ENCODE assay signal across 20 cellular contexts in the genomic region with DNA sequence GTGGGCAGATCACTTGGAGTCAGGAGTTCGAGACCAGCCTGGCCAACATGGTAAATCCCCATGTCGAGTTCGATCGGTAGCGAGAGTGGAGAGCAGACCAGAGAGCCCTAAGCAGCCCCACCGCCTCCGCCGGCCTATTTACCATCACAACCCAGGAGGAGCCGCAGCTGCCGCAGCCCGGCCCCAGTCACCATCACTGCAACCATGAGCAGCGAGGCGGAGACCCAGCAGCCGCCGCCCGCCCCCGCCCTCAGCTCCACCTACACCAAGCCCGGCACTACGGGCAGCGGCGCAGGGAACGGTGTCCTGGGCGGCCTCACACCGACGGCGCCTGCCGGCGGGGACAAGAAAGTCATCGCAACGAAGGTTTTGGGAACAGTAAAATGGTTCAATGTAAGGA.
"Had no signal": no experiment of that assay in that cellular context is flagged by ENCODE, and none has a peak within 500 bp of the region (broad histone marks: within the 10 kb centered on the region; RNA-seq: fewer than 3 reads in every experiment).

No MANE protein-coding gene starts in this region.

- H3K9me3 Mint-ChIP-seq: naive B cell, nephron had no signal

- H3K36me3 Mint-ChIP-seq: naive B cell had no signal

- H3K27me3 ChIP-seq: colonic mucosa, right atrium auricular region, tibial artery, vagina had no signal

- DNase-seq: colonic mucosa; effector CD8-positive, alpha-beta T cell; heart left ventricle; hippocampal formation; islet precursor cell; left ventricle myocardium superior; mesenchymal stem cell; midbrain; naive B cell; small intestine; stimulated activated CD4-positive, alpha-beta T cell treated with anti-CD3 and anti-CD28 coated beads, Interleukin-12 subunit alpha, Interleukin-12 subunit beta, amount 100 ng/mL, for 4 hours; stimulated activated naive CD4-positive, alpha-beta T cell treated with Interleukin-2 at 50 U/mL for 16 hours; tibial artery; upper lobe of right lung had no signal

- H3K4me3 ChIP-seq: colonic mucosa, heart left ventricle, lung, right atrium auricular region, suprapubic skin, tibial artery, upper lobe of right lung, vagina had no signal

- H3K4me3 Mint-ChIP-seq: nephron had no signal

- H3K36me3 ChIP-seq: colonic mucosa, heart left ventricle, right atrium auricular region, suprapubic skin, tibial artery, upper lobe of right lung, vagina had no signal

- H3K27ac ChIP-seq: colonic mucosa, heart left ventricle, right atrium auricular region, suprapubic skin, tibial artery, upper lobe of right lung, vagina had no signal

- H3K4me1 ChIP-seq: colonic mucosa, suprapubic skin, upper lobe of right lung, vagina had no signal

- H3K27ac Mint-ChIP-seq: naive B cell, nephron had no signal

- H3K4me1 Mint-ChIP-seq: naive B cell, nephron had no signal

- ATAC-seq: esophagus mucosa, heart left ventricle, left ventricle myocardium superior, upper lobe of right lung had no signal
